In genomic region chr4:80017125-80017854, GRCh38 we compare ENCODE assay signal across 8 cellular contexts. TPM values are rescaled to one million over a fixed set of nuclear protein-coding genes. Genes with fewer than 3 reads are reported as not detected.
A peak's percentile ranks its signal among the peaks of the same experiment; 100 is the strongest.
DNase-seq lines count a peak whose midpoint lies in the region; ATAC-seq, FAIRE-seq and TF ChIP-seq lines count a peak whose summit lies in the region.
"Had no signal": no experiment of that assay in that cellular context is flagged by ENCODE, and none has a peak within 500 bp of the region (broad histone marks: within the 10 kb centered on the region; RNA-seq: fewer than 3 reads in every experiment).

No MANE protein-coding gene starts in this region.

- H3K4me3 ChIP-seq in GM12878, result no peak overlapping the region
- H3K4me3 ChIP-seq: PC-9 had no signal

- no peak overlapping the region for H2AFZ ChIP-seq in GM12878 (ENCODE audit: control insufficient read depth, low read depth, low read length)
- H2AFZ ChIP-seq: PC-9 had no signal

- H3K79me2 ChIP-seq in GM12878 (ENCODE audit: control insufficient read depth, insufficient read depth, low read length), result no peaks in the 10 kb centered on the region

- ATAC-seq in GM19463 (IDR thresholded peaks at IDR 0.05; ENCODE audit: unreplicated experiment) (peak; percentile 66), GM12878 (peak; percentile 43), HG03045 (IDR thresholded peaks at IDR 0.05; ENCODE audit: unreplicated experiment) (no peak), GM18519 (IDR thresholded peaks at IDR 0.05; ENCODE audit: low FRiP score, unreplicated experiment) (no peak)

- no peaks in the 10 kb centered on the region for H4K20me1 ChIP-seq in GM12878 (ENCODE audit: control insufficient read depth, insufficient read depth)

- H3K9ac ChIP-seq in GM12878 (ENCODE audit: control insufficient read depth, insufficient read depth, low read length), result no peak overlapping the region

- FAIRE-seq in GM12878 (lab: Jason Lieb, UNC), result peak; percentile 76

- peak; percentile 77 for DNase-seq in HS-27A (ENCODE audit: low read depth)
- no peak for DNase-seq in GM12878 (ENCODE audit: low read depth, low spot score)
- peak; percentile 35 for DNase-seq in smooth muscle cell of the brain vasculature (ENCODE audit: low read depth, low spot score)
- no peak for DNase-seq in C1 segment of cervical spinal cord (lab: John Stamatoyannopoulos, UW)

- H3K27me3 ChIP-seq in GM12878 (replicated peaks in 1 of 2; ENCODE audit: control insufficient read depth in 2 of 2, insufficient read depth in 2 of 2, low read length in 1 of 2), result no peaks in the 10 kb centered on the region

- 90% methylated on average over 2 of the region's 2 CpGs for WGBS in GM12878 (ENCODE audit: insufficient coverage, insufficient replicate concordance, low lambda C conversion rate, missing lambda C conversion rate)

- SMC1A ChIA-PET in GM12878 (lab: Charles Lee; ENCODE audit: uncharacterized antibody, unreplicated experiment), result interaction anchor here (1.2 to 1.5 kb wide), 5 partner anchors 11 to 88 kb away, joined by 3 to 4 read pairs (median 3); no protein-coding TSS in a partner anchor

- H3K9me3 ChIP-seq in GM12878 (replicated peaks; ENCODE audit: control insufficient read depth, insufficient read depth, low read length), result no peaks in the 10 kb centered on the region

- no peak for TF ChIP-seq EP300 in GM12878 (IDR thresholded peaks at IDR 0.05; ENCODE audit: borderline replicate concordance in 1 of 2, control insufficient read depth in 1 of 2, low read depth in 2 of 2, low read length in 2 of 2)

- no peak for TF ChIP-seq POLR2A in GM12878 (IDR thresholded peaks at IDR 0.05; ENCODE audit: low read depth, low read length)

- peaks cover 8% of the 10 kb centered on the region for H3K4me1 ChIP-seq in GM12878 (ENCODE audit: control insufficient read depth, insufficient read depth, low read length)

- POLR2A ChIA-PET in GM12878 (lab: Charles Lee), result no interaction called here

- RAD21 ChIA-PET in GM12878 (lab: Charles Lee; ENCODE audit: unreplicated experiment), result no interaction called here

- TF ChIP-seq RAD21 in GM12878 (IDR thresholded peaks at IDR 0.05; ENCODE audit: insufficient read depth, low read depth, low read length), result no peak

- BruUV-seq in GM12878 (replicated peaks; lab: Mats Ljungman, UMichigan), result no TSS peak

- no peaks in the 10 kb centered on the region; a peak in 1 of 4 replicates for H3K36me3 ChIP-seq in GM12878 (ENCODE audit: control insufficient read depth in 2 of 2, insufficient read depth in 2 of 2, low read length in 1 of 2)

- H3K4me2 ChIP-seq in GM12878 (ENCODE audit: control insufficient read depth, insufficient read depth), result no peak overlapping the region
- H3K4me2 ChIP-seq: PC-9 had no signal

- intact Hi-C loops in GM12878 (cut with micrococcal nuclease; ENCODE audit: unreplicated experiment), result no loop called here

- no peak for TF ChIP-seq CTCF in GM12878 (IDR thresholded peaks at IDR 0.05 in 2 of 3, conservative IDR thresholded peaks at IDR 0.05 in 1 of 3; ENCODE audit: control insufficient read depth in 2 of 3, extremely low read depth in 1 of 3, insufficient read depth in 1 of 3, low read depth in 3 of 3, low read length in 3 of 3)

- in situ Hi-C loops in GM12878 (cut with MboI), result no loop called here

- no peak overlapping the region for H3K27ac ChIP-seq in GM12878 (ENCODE audit: control insufficient read depth, insufficient read depth)
- H3K27ac ChIP-seq: PC-9 had no signal

- CTCF ChIA-PET in GM12878 (lab: Yijun Ruan, JAX), result interaction anchor here (2.2 kb wide), 1 partner anchor 18 kb away, joined by 6 read pairs; no protein-coding TSS in a partner anchor

TF ChIP-seq in GM12878, 131 proteins besides CTCF, POLR2A, EP300 and RAD21:
- TF ChIP-seq CHD1 (IDR thresholded peaks at IDR 0.05; ENCODE audit: low read depth, low read length) (no peak), TAF1 (IDR thresholded peaks at IDR 0.05; ENCODE audit: borderline replicate concordance, low read depth, low read length) (no peak), IRF3 (IDR thresholded peaks at IDR 0.05) (no peak), LARP7 (IDR thresholded peaks at IDR 0.05) (no peak), SP1 (IDR thresholded peaks at IDR 0.05; ENCODE audit: low read depth, low read length) (no peak), IKZF2 (IDR thresholded peaks at IDR 0.05) (0 out of 4 replicates have a peak, but pooled peaks of 1 of the 2 experiments have one; percentile 7), E4F1 (IDR thresholded peaks at IDR 0.05; ENCODE audit: borderline replicate concordance, partially characterized antibody) (no peak), ZNF217 (IDR thresholded peaks at IDR 0.05) (no peak), RUNX3 (IDR thresholded peaks at IDR 0.05; ENCODE audit: low read length) (peak; percentile 71)

RNA-seq across cellular contexts. Expression of gene ANTXR2, which starts 55.7 kb away (rescaled TPM):
- total RNA-seq in GM12878 (2013; cell fraction: nucleolus; rRNA removed), result 27.5 and 36.1 TPM in 2 replicates
- total RNA-seq in GM12878 (2014; rRNA removed) (4.7 TPM in 2 replicates), GM12878 (2014; rRNA removed; fragmentation: Illumina TruSeq; extraction: Trizol) (5.9 and 7.7 TPM in 2 replicates), GM12878 (2021) (7.7 and 8.9 TPM in 2 replicates)
- polyA plus RNA-seq in GM12878 (2011; ENCODE audit: low read depth), result 2.2 TPM
- polyA plus RNA-seq in GM12878 (2011; rRNA removed) (5.6 and 9.8 TPM in 2 replicates), GM12878 (2014; fragmentation: Illumina TruSeq; extraction: Trizol) (8.3 and 9.6 TPM in 2 replicates), GM12878 (2014; fragmentation: Nextera tagmentation; extraction: Ambion mirVana) (1 to 10 TPM; 1.4 to 1.5 TPM), GM12878 (2014; rRNA removed) (3.3 and 5.4 TPM in 2 replicates), GM12878 (2016; fragmentation: Nextera tagmentation; extraction: Ambion mirVana) (1 to 10 TPM; 8.1 to 8.6 TPM)
- 2.1 and 2.2 TPM in 2 replicates for polyA plus RNA-seq in GM12878 (2011; cell fraction: cytosol; rRNA removed)
- 4.7 and 4.8 TPM in 2 replicates for polyA plus RNA-seq in GM12878 (2011; cell fraction: nucleus; rRNA removed)
- polyA plus RNA-seq in GM12878 (2012), result 4.4 TPM in 2 replicates
- polyA minus RNA-seq in GM12878 (2011; rRNA and poly(A)+ RNA removed), result 7.8 and 8.3 TPM in 2 replicates
- 2.0 and 2.4 TPM in 2 replicates for polyA minus RNA-seq in GM12878 (2011; cell fraction: cytosol; rRNA and poly(A)+ RNA removed)
- polyA minus RNA-seq in GM12878 (2011; cell fraction: nucleus; rRNA and poly(A)+ RNA removed), result 7.7 and 13.9 TPM in 2 replicates

Comparison
In these comparisons a context has a peak if more than half of its experiments do, and no peak if none do; other contexts are left out.
1. ATAC-seq: peak in GM19463 (single experiment) and GM12878 (single experiment); none in HG03045 (single experiment) and GM18519 (single experiment).
2. DNase-seq: peak in HS-27A (single experiment) and smooth muscle cell of the brain vasculature (single experiment); none in GM12878 (single experiment) and C1 segment of cervical spinal cord (0 of 14).